In genomic region chr22:21641795-21642583, GRCh38 we compare ENCODE assay signal across 8 cellular contexts. TPM values are rescaled to one million over a fixed set of nuclear protein-coding genes. Genes with fewer than 3 reads are reported as not detected.
A peak's percentile ranks its signal among the peaks of the same experiment; 100 is the strongest.
DNase-seq lines count a peak whose midpoint lies in the region; ATAC-seq and TF ChIP-seq lines count a peak whose summit lies in the region.

A gene with protein sequence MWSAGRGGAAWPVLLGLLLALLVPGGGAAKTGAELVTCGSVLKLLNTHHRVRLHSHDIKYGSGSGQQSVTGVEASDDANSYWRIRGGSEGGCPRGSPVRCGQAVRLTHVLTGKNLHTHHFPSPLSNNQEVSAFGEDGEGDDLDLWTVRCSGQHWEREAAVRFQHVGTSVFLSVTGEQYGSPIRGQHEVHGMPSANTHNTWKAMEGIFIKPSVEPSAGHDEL (plus strand): TSS chr22:21642302. CDS start chr22:21642337, 35 bp downstream.

- H3K9ac ChIP-seq in PC-3 (ENCODE audit: low read length), result peak within 1 kb of the TSS; percentile 97

- TF ChIP-seq CTCF in PC-3 (conservative IDR thresholded peaks at IDR 0.05; ENCODE audit: low read depth, low read length) (no peak), mucosa of descending colon (IDR thresholded peaks at IDR 0.05) (peak; percentile 24)

- H3K27ac ChIP-seq in PC-3 (ENCODE audit: low read length), result peak within 1 kb of the TSS; percentile 67
- peak within 1 kb of the TSS; percentile 13 for H3K27ac ChIP-seq in epithelial cell of prostate

- in situ Hi-C loops in KBM-7 (cut with MboI; ENCODE audit: low pct_unique_long_range_greater_than_20kb, low sequenced_read_pairs), result no loop called here

- POLR2A ChIA-PET in PC-3 (lab: Charles Lee; ENCODE audit: unreplicated experiment), result interaction anchor here (0.5 to 1.0 kb wide), 5 partner anchors 13 to 1619 kb away, joined by 3 to 10 read pairs (median 5); partner anchors contain the start of gene YDJC

- CTCF ChIA-PET in PC-3 (lab: Charles Lee), result interaction anchor here (2.1 kb wide), 1 partner anchor 13 kb away, joined by 15 read pairs; the partner anchor contains the start of gene YDJC

- H3K79me2 ChIP-seq in PC-3 (ENCODE audit: low read length), result peaks cover 19% of the 10 kb centered on the region

- no peaks in the 10 kb centered on the region for H3K27me3 ChIP-seq in PC-3 (ENCODE audit: low read length)

- H3K36me3 ChIP-seq in PC-3 (ENCODE audit: low read depth, low read length) (no peaks in the 10 kb centered on the region), mucosa of descending colon (ENCODE audit: low read depth) (no peaks in the 10 kb centered on the region)

- H3K9me3 ChIP-seq in PC-3 (ENCODE audit: low read length) (no peaks in the 10 kb centered on the region), mucosa of descending colon (no peaks in the 10 kb centered on the region)

- H3K4me3 ChIP-seq in PC-3 (ENCODE audit: low read length), result peak within 1 kb of the TSS; percentile 88
- peak within 1 kb of the TSS; percentile 50 for H3K4me3 ChIP-seq in mucosa of descending colon

- ATAC-seq in GM21717 (IDR thresholded peaks at IDR 0.05; ENCODE audit: unreplicated experiment) (peak; percentile 79), PC-3 (peak; percentile 89), mucosa of descending colon (peak; percentile 97)

- peak within 1 kb of the TSS; percentile 100 for H3K4me2 ChIP-seq in PC-3 (ENCODE audit: low read length)

- H3K4me1 ChIP-seq in PC-3 (ENCODE audit: insufficient read depth, low read length) (peaks cover 15% of the 10 kb centered on the region), mucosa of descending colon (ENCODE audit: low read depth) (peaks cover 16% of the 10 kb centered on the region)

- peak within 1 kb of the TSS; percentile 96 for H2AFZ ChIP-seq in PC-3 (ENCODE audit: low read length)

- H3K9me2 ChIP-seq in PC-3 (replicated peaks; ENCODE audit: low read length), result no peaks in the 10 kb centered on the region

- no peaks in the 10 kb centered on the region for H3F3A ChIP-seq in PC-3 (ENCODE audit: low read length, unreplicated experiment)

- peaks cover 6% of the 10 kb centered on the region; the same call in 1 of the 2 replicates for H4K20me1 ChIP-seq in PC-3 (ENCODE audit: low read length)

- BruUV-seq in PC-3 (replicated peaks; lab: Mats Ljungman, UMichigan), result no TSS peak

- DNase-seq in DMS53 (lab: John Stamatoyannopoulos, UW), result peak; percentile 95
- DNase-seq in KBM-7, result peak; percentile 99
- DNase-seq in PC-3, result peak; percentile 97
- peak; percentile 96 for DNase-seq in activated T-cell treated with anti-CD3 and anti-CD28 coated beads for 4 hours
- DNase-seq in epithelial cell of prostate (ENCODE audit: low read depth, low spot score), result peak; percentile 94
- DNase-seq in mucosa of descending colon, result peak; percentile 99
- peak; percentile 94 to 96 for DNase-seq in stimulated activated CD8-positive, alpha-beta memory T cell treated with anti-CD3 and anti-CD28 coated beads, Interleukin-4, amount 100 ng/mL, for 1 hour (ENCODE audit: low read depth in 2 of 2, low spot score in 1 of 2)

- intact Hi-C loops in PC-3 (cut with micrococcal nuclease) (no loop called here), mucosa of descending colon (cut with DNase I, micrococcal nuclease) (no loop called here)

RNA-seq across cellular contexts. Expression of the gene that starts here (rescaled TPM):
- total RNA-seq in PC-3 (2014; rRNA removed) (180 and 214 TPM in 2 replicates), mucosa of descending colon (10 to 100 TPM; 25.8 to 48.8 (median 28.0) TPM)

Comparison
In these comparisons a context has a peak if more than half of its experiments do, and no peak if none do; other contexts are left out.
1. Peak in every context shown above with its lines: DNase-seq, ATAC-seq, H3K4me3 ChIP-seq and H3K27ac ChIP-seq.